Comparison of ENCODE assay signal across 1 cellular context in the genomic region with DNA sequence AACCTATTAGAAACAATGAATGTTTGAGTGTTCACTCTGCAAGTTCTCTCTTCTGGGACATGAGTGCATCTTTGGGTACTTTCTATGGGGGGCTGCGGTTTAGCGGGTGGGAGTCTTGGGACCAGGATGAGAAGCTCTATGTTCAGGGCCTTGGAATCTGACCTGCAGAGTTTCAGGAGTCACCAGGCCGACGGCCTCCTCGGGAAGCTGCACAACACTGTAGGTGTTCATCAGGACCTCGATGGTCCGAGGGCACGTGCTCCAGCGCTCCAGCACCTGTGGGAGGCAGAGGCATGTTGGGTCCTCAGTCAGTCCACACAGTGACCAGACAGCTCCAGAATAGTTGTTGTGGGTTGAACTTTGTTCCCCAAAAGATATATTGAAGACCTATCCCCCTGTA.
TF ChIP-seq lines count a peak whose summit lies in the region.

No MANE protein-coding gene starts in this region.

TF ChIP-seq in GM23338, 12 proteins besides CTCF, POLR2A, EP300 and RAD21 (continued from another document):
- TF ChIP-seq, protein P1, sequence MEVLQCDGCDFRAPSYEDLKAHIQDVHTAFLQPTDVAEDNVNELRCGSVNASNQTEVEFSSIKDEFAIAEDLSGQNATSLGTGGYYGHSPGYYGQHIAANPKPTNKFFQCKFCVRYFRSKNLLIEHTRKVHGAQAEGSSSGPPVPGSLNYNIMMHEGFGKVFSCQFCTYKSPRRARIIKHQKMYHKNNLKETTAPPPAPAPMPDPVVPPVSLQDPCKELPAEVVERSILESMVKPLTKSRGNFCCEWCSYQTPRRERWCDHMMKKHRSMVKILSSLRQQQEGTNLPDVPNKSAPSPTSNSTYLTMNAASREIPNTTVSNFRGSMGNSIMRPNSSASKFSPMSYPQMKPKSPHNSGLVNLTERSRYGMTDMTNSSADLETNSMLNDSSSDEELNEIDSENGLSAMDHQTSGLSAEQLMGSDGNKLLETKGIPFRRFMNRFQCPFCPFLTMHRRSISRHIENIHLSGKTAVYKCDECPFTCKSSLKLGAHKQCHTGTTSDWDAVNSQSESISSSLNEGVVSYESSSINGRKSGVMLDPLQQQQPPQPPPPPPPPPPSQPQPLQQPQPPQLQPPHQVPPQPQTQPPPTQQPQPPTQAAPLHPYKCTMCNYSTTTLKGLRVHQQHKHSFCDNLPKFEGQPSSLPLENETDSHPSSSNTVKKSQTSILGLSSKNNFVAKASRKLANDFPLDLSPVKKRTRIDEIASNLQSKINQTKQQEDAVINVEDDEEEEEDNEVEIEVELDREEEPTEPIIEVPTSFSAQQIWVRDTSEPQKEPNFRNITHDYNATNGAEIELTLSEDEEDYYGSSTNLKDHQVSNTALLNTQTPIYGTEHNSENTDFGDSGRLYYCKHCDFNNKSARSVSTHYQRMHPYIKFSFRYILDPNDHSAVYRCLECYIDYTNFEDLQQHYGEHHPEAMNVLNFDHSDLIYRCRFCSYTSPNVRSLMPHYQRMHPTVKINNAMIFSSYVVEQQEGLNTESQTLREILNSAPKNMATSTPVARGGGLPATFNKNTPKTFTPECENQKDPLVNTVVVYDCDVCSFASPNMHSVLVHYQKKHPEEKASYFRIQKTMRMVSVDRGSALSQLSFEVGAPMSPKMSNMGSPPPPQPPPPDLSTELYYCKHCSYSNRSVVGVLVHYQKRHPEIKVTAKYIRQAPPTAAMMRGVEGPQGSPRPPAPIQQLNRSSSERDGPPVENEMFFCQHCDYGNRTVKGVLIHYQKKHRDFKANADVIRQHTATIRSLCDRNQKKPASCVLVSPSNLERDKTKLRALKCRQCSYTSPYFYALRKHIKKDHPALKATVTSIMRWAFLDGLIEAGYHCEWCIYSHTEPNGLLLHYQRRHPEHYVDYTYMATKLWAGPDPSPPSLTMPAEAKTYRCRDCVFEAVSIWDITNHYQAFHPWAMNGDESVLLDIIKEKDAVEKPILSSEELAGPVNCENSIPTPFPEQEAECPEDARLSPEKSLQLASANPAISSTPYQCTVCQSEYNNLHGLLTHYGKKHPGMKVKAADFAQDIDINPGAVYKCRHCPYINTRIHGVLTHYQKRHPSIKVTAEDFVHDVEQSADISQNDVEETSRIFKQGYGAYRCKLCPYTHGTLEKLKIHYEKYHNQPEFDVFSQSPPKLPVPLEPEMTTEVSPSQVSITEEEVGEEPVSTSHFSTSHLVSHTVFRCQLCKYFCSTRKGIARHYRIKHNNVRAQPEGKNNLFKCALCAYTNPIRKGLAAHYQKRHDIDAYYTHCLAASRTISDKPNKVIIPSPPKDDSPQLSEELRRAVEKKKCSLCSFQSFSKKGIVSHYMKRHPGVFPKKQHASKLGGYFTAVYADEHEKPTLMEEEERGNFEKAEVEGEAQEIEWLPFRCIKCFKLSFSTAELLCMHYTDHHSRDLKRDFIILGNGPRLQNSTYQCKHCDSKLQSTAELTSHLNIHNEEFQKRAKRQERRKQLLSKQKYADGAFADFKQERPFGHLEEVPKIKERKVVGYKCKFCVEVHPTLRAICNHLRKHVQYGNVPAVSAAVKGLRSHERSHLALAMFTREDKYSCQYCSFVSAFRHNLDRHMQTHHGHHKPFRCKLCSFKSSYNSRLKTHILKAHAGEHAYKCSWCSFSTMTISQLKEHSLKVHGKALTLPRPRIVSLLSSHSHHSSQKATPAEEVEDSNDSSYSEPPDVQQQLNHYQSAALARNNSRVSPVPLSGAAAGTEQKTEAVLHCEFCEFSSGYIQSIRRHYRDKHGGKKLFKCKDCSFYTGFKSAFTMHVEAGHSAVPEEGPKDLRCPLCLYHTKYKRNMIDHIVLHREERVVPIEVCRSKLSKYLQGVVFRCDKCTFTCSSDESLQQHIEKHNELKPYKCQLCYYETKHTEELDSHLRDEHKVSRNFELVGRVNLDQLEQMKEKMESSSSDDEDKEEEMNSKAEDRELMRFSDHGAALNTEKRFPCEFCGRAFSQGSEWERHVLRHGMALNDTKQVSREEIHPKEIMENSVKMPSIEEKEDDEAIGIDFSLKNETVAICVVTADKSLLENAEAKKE (CRISPR knock-in tag; IDR thresholded peaks at IDR 0.05), result no peak
- no peak for TF ChIP-seq JUNB (IDR thresholded peaks at IDR 0.05; ENCODE audit: unreplicated experiment)
- TF ChIP-seq REST (IDR thresholded peaks at IDR 0.05; ENCODE audit: unreplicated experiment), result no peak
- TF ChIP-seq, protein P2, sequence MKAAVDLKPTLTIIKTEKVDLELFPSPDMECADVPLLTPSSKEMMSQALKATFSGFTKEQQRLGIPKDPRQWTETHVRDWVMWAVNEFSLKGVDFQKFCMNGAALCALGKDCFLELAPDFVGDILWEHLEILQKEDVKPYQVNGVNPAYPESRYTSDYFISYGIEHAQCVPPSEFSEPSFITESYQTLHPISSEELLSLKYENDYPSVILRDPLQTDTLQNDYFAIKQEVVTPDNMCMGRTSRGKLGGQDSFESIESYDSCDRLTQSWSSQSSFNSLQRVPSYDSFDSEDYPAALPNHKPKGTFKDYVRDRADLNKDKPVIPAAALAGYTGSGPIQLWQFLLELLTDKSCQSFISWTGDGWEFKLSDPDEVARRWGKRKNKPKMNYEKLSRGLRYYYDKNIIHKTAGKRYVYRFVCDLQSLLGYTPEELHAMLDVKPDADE (IDR thresholded peaks at IDR 0.05), result no peak
- no peak for TF ChIP-seq ZNF114 (CRISPR knock-in tag; IDR thresholded peaks at IDR 0.05)
